Comparison of ENCODE assay signal across 33 cellular contexts in genomic region chr1:203564024-203564423, GRCh38.
DNase-seq lines count a peak whose midpoint lies in the region; ATAC-seq and TF ChIP-seq lines count a peak whose summit lies in the region.
"Had no signal": no experiment of that assay in that cellular context is flagged by ENCODE, and none has a peak within 500 bp of the region (broad histone marks: within the 10 kb centered on the region; RNA-seq: fewer than 3 reads in every experiment).

No MANE protein-coding gene starts in this region.

- peak; percentile 76 for DNase-seq in amniotic epithelial cell (ENCODE audit: low read depth)
- peak; percentile 67 for DNase-seq in dedifferentiated amniotic fluid mesenchymal stem cell (ENCODE audit: extremely low spot score)
- peak; percentile 83 for DNase-seq in osteoblast (ENCODE audit: insufficient read length, low spot score, missing footprints)
- DNase-seq in omental fat pad (ENCODE audit: low spot score), result no peak
- DNase-seq in cerebellar cortex (ENCODE audit: low spot score), result no peak
- no peak for DNase-seq in RWPE1 (ENCODE audit: low spot score)
- no peak for DNase-seq in activated CD4-positive, alpha-beta T cell treated with anti-CD3 and anti-CD28 coated beads, Interleukin-2, amount 10 ng/mL, durations not matched to agents 7 days and 5 days
- DNase-seq: activated CD4-positive, CD25-positive, alpha-beta regulatory T cell treated with anti-CD3 and anti-CD28 coated beads, Interleukin-2, amount 50 U/mL, for 72 hours; activated CD8-positive, alpha-beta T cell treated with anti-CD3 and anti-CD28 coated beads, Interleukin-2, amount 10 ng/mL, durations not matched to agents 7 days and 5 days; activated naive CD4-positive, alpha-beta T cell treated with anti-CD3 and anti-CD28 coated beads, Interleukin-2, amount 50 U/mL, for 16 hours; AML-193; CD8-positive, alpha-beta memory T cell; central memory CD4-positive, alpha-beta T cell; dorsolateral prefrontal cortex; esophagus squamous epithelium; H7; hippocampal formation; immature natural killer cell; mammary epithelial cell; NCI-H1436; NCI-H2081; NCI-H526; ovary; PC-9; substantia nigra; upper lobe of right lung had no signal

- no peaks in the 10 kb centered on the region for H3K36me3 ChIP-seq in BLaER1
- H3K36me3 ChIP-seq in osteoblast (ENCODE audit: insufficient read depth, low read length), result no peaks in the 10 kb centered on the region
- H3K36me3 ChIP-seq: esophagus squamous epithelium, ovary, upper lobe of right lung had no signal

- H3K9me3 Mint-ChIP-seq in activated CD4-positive, alpha-beta T cell treated with anti-CD3 and anti-CD28 coated beads, Interleukin-2, amount 10 ng/mL, durations not matched to agents 7 days and 5 days, result no peaks in the 10 kb centered on the region
- H3K9me3 Mint-ChIP-seq: CD8-positive, alpha-beta memory T cell; immature natural killer cell; nephron; T-helper 1 cell treated with Interleukin-12 subunit alpha and Interleukin-12 subunit beta and Interleukin-4 antibody, amounts not matched to agents 30 μg/mL and 1 μg/mL, for 36 hours had no signal

- no peak overlapping the region for H3K9ac ChIP-seq in BLaER1

- H3K4me3 ChIP-seq in BLaER1 (no peak overlapping the region), osteoblast (ENCODE audit: insufficient read depth, low read length) (no peak overlapping the region)
- H3K4me3 ChIP-seq: dorsolateral prefrontal cortex, esophagus squamous epithelium, ovary, PC-9, skin epidermis, upper lobe of right lung had no signal

- H3K4me1 ChIP-seq in BLaER1 (peaks cover 16% of the 10 kb centered on the region), osteoblast (ENCODE audit: insufficient read depth, low read length) (peaks cover 18% of the 10 kb centered on the region)
- H3K4me1 ChIP-seq: upper lobe of right lung had no signal

- no peak for ATAC-seq in omental fat pad (ENCODE audit: low FRiP score)
- ATAC-seq: activated CD8-positive, alpha-beta T cell treated with anti-CD3 and anti-CD28 coated beads, Interleukin-2, amount 10 ng/mL, durations not matched to agents 7 days and 5 days; Right ventricle myocardium inferior; SK-N-SH treated with all-trans-retinoic acid at 6 μM for 48 hours; stimulated activated memory B cell treated with anti-CD40 and anti-IgM and Interleukin-4, amounts not matched to agents 10 μg/mL and 1 μg/mL and 100 μg/mL, for 72 hours; upper lobe of right lung had no signal

- POLR2A ChIA-PET in RWPE1 (lab: Yijun Ruan, JAX; ENCODE audit: low non-redundant PET), result no interaction called here
- POLR2A ChIA-PET in activated CD4-positive, alpha-beta T cell treated with anti-CD3 and anti-CD28 coated beads, Interleukin-2, amount 10 ng/mL, durations not matched to agents 7 days and 5 days (lab: Charles Lee), result no interaction called here

- TF ChIP-seq CTCF in osteoblast (IDR thresholded peaks at IDR 0.05; ENCODE audit: extremely low read depth, low read depth, low read length) (no peak), omental fat pad (IDR thresholded peaks at IDR 0.05) (no peak), RWPE1 (conservative IDR thresholded peaks at IDR 0.05; ENCODE audit: low read depth) (no peak)

- peaks cover 4% of the 10 kb centered on the region for H3K27me3 Mint-ChIP-seq in activated CD4-positive, alpha-beta T cell treated with anti-CD3 and anti-CD28 coated beads, Interleukin-2, amount 10 ng/mL, durations not matched to agents 7 days and 5 days

- peak overlapping the region; percentile 47 for H3K4me2 ChIP-seq in BLaER1
- no peak overlapping the region for H3K4me2 ChIP-seq in osteoblast (ENCODE audit: insufficient read depth, low read length)
- H3K4me2 ChIP-seq: PC-9 had no signal

- H3K27ac ChIP-seq in BLaER1 (no peak overlapping the region), osteoblast (ENCODE audit: low read depth, low read length) (no peak overlapping the region), RWPE1 (no peak overlapping the region)
- H3K27ac ChIP-seq: dorsolateral prefrontal cortex, esophagus squamous epithelium, ovary, PC-9, skin epidermis, upper lobe of right lung had no signal

- H3K9me3 ChIP-seq in BLaER1, result 0 out of 2 replicates have a peak, but pooled peaks cover 4% of the 10 kb centered on the region
- no peaks in the 10 kb centered on the region for H3K9me3 ChIP-seq in osteoblast (ENCODE audit: low read depth, low read length)
- H3K9me3 ChIP-seq: esophagus squamous epithelium, ovary, upper lobe of right lung had no signal

- H3K36me3 Mint-ChIP-seq in activated CD4-positive, alpha-beta T cell treated with anti-CD3 and anti-CD28 coated beads, Interleukin-2, amount 10 ng/mL, durations not matched to agents 7 days and 5 days (ENCODE audit: low read depth), result no peaks in the 10 kb centered on the region
- H3K36me3 Mint-ChIP-seq: CD8-positive, alpha-beta memory T cell; stimulated activated memory B cell treated with anti-CD40 and anti-IgM and Interleukin-4, amounts not matched to agents 10 μg/mL and 1 μg/mL and 100 μg/mL, for 72 hours had no signal

- no peak overlapping the region for H3K27ac Mint-ChIP-seq in activated CD4-positive, alpha-beta T cell treated with anti-CD3 and anti-CD28 coated beads, Interleukin-2, amount 10 ng/mL, durations not matched to agents 7 days and 5 days
- H3K27ac Mint-ChIP-seq: activated CD8-positive, alpha-beta T cell treated with anti-CD3 and anti-CD28 coated beads, Interleukin-2, amount 10 ng/mL, durations not matched to agents 7 days and 5 days; CD8-positive, alpha-beta memory T cell; immature natural killer cell; stimulated activated memory B cell treated with anti-CD40 and anti-IgM and Interleukin-4, amounts not matched to agents 10 μg/mL and 1 μg/mL and 100 μg/mL, for 72 hours; T-helper 1 cell treated with Interleukin-12 subunit alpha and Interleukin-12 subunit beta and Interleukin-4 antibody, amounts not matched to agents 30 μg/mL and 1 μg/mL, for 36 hours had no signal

- no peaks in the 10 kb centered on the region for H3K79me2 ChIP-seq in osteoblast (ENCODE audit: insufficient read depth, low read length)

- H3K4me1 Mint-ChIP-seq in activated CD4-positive, alpha-beta T cell treated with anti-CD3 and anti-CD28 coated beads, Interleukin-2, amount 10 ng/mL, durations not matched to agents 7 days and 5 days, result no peaks in the 10 kb centered on the region
- H3K4me1 Mint-ChIP-seq: CD8-positive, alpha-beta memory T cell; immature natural killer cell; stimulated activated memory B cell treated with anti-CD40 and anti-IgM and Interleukin-4, amounts not matched to agents 10 μg/mL and 1 μg/mL and 100 μg/mL, for 72 hours had no signal

- no peaks in the 10 kb centered on the region for H3K27me3 ChIP-seq in BLaER1
- no peaks in the 10 kb centered on the region for H3K27me3 ChIP-seq in osteoblast (ENCODE audit: insufficient read depth, low read length)
- H3K27me3 ChIP-seq: dorsolateral prefrontal cortex, esophagus squamous epithelium, ovary, upper lobe of right lung had no signal

- no peak overlapping the region for H2AFZ ChIP-seq in osteoblast (ENCODE audit: low read length)
- H2AFZ ChIP-seq: PC-9 had no signal

- CTCF ChIA-PET in RWPE1 (lab: Yijun Ruan, JAX), result no interaction called here
- CTCF ChIA-PET in activated CD4-positive, alpha-beta T cell treated with anti-CD3 and anti-CD28 coated beads, Interleukin-2, amount 10 ng/mL, durations not matched to agents 7 days and 5 days (lab: Charles Lee), result no interaction called here

- H4K20me1 ChIP-seq in BLaER1 (no peaks in the 10 kb centered on the region), osteoblast (ENCODE audit: insufficient read depth, low read length) (no peaks in the 10 kb centered on the region)

- H3K4me3 Mint-ChIP-seq in activated CD4-positive, alpha-beta T cell treated with anti-CD3 and anti-CD28 coated beads, Interleukin-2, amount 10 ng/mL, durations not matched to agents 7 days and 5 days, result no peak overlapping the region
- H3K4me3 Mint-ChIP-seq: activated CD8-positive, alpha-beta T cell treated with anti-CD3 and anti-CD28 coated beads, Interleukin-2, amount 10 ng/mL, durations not matched to agents 7 days and 5 days; CD8-positive, alpha-beta memory T cell; immature natural killer cell; nephron; stimulated activated memory B cell treated with anti-CD40 and anti-IgM and Interleukin-4, amounts not matched to agents 10 μg/mL and 1 μg/mL and 100 μg/mL, for 72 hours; T-helper 1 cell treated with Interleukin-12 subunit alpha and Interleukin-12 subunit beta and Interleukin-4 antibody, amounts not matched to agents 30 μg/mL and 1 μg/mL, for 36 hours had no signal

Comparison
In these comparisons a context has a peak if more than half of its experiments do, and no peak if none do; other contexts are left out.
1. DNase-seq: peak in amniotic epithelial cell (single experiment), dedifferentiated amniotic fluid mesenchymal stem cell (single experiment) and osteoblast (single experiment); none in omental fat pad (single experiment), cerebellar cortex (single experiment), RWPE1 (single experiment) and activated CD4-positive, alpha-beta T cell treated with anti-CD3 and anti-CD28 coated beads, Interleukin-2, amount 10 ng/mL, durations not matched to agents 7 days and 5 days (single experiment).